Comparison of ENCODE assay signal across 26 cellular contexts in genomic region chr13:36028359-36028758, GRCh38.
"Had no signal": no experiment of that assay in that cellular context is flagged by ENCODE, and none has a peak within 500 bp of the region (broad histone marks: within the 10 kb centered on the region; RNA-seq: fewer than 3 reads in every experiment).

No MANE protein-coding gene starts in this region.

- ATAC-seq: activated CD4-positive, alpha-beta T cell treated with anti-CD3 and anti-CD28 coated beads for 36 hours; activated CD8-positive, alpha-beta memory T cell treated with anti-CD3 and anti-CD28 coated beads, Interleukin-2, amount 10 ng/mL, durations not matched to agents 7 days and 5 days; activated CD8-positive, alpha-beta T cell treated with anti-CD3 and anti-CD28 coated beads, Interleukin-2, amount 10 ng/mL, durations not matched to agents 7 days and 5 days; activated T-cell treated with anti-CD3 and anti-CD28 coated beads, Interleukin-2, amount 50 U/mL, for 72 hours; foreskin keratinocyte; heart left ventricle; naive thymus-derived CD8-positive, alpha-beta T cell had no signal

- H3K9me3 ChIP-seq: esophagus muscularis mucosa, right atrium auricular region, suprapubic skin, tibial artery had no signal

- H3K27me3 ChIP-seq: esophagus muscularis mucosa, foreskin keratinocyte, heart left ventricle, right atrium auricular region, suprapubic skin, tibial artery had no signal

- H3K4me3 ChIP-seq: esophagus muscularis mucosa, heart left ventricle, right atrium auricular region, suprapubic skin, tibial artery had no signal

- H3K27ac ChIP-seq: esophagus muscularis mucosa, foreskin keratinocyte, heart left ventricle, right atrium auricular region, suprapubic skin, tibial artery had no signal

- H3K4me1 Mint-ChIP-seq: activated CD4-positive, alpha-beta T cell treated with anti-CD3 and anti-CD28 coated beads for 36 hours; activated CD8-positive, alpha-beta memory T cell treated with anti-CD3 and anti-CD28 coated beads, Interleukin-2, amount 10 ng/mL, durations not matched to agents 7 days and 5 days; central memory CD8-positive, alpha-beta T cell; immature natural killer cell; naive thymus-derived CD8-positive, alpha-beta T cell; neural crest cell had no signal

- H3K36me3 ChIP-seq: esophagus muscularis mucosa, heart left ventricle, right atrium auricular region, suprapubic skin, tibial artery had no signal

- H3K4me1 ChIP-seq: esophagus muscularis mucosa, foreskin keratinocyte, suprapubic skin had no signal

- DNase-seq: activated CD4-positive, alpha-beta T cell treated with anti-CD3 and anti-CD28 coated beads for 36 hours; activated CD4-positive, CD25-positive, alpha-beta regulatory T cell; activated CD8-positive, alpha-beta memory T cell treated with anti-CD3 and anti-CD28 coated beads, Interleukin-2, amount 10 ng/mL, durations not matched to agents 7 days and 5 days; activated CD8-positive, alpha-beta T cell treated with anti-CD3 and anti-CD28 coated beads, Interleukin-2, amount 10 ng/mL, durations not matched to agents 7 days and 5 days; activated naive CD4-positive, alpha-beta T cell; activated T-cell treated with anti-CD3 and anti-CD28 coated beads, Interleukin-2, amount 50 U/mL, for 72 hours; aorta; foreskin keratinocyte; heart left ventricle; hypothalamus; immature natural killer cell; naive thymus-derived CD8-positive, alpha-beta T cell; nucleus accumbens; stimulated activated CD4-positive, alpha-beta T cell treated with anti-CD3 and anti-CD28 coated beads, Interleukin-15, amount 100 ng/mL, for 24 hours; stimulated activated CD4-positive, alpha-beta T cell treated with anti-CD3 and anti-CD28 coated beads, Interleukin-2, amount 100 ng/mL, for 24 hours; stimulated activated naive CD4-positive, alpha-beta T cell; T-helper 1 cell; tibial artery had no signal

- H3K27me3 Mint-ChIP-seq: activated CD4-positive, alpha-beta T cell treated with anti-CD3 and anti-CD28 coated beads for 36 hours; activated CD8-positive, alpha-beta memory T cell treated with anti-CD3 and anti-CD28 coated beads, Interleukin-2, amount 10 ng/mL, durations not matched to agents 7 days and 5 days; activated naive CD8-positive, alpha-beta T cell; central memory CD8-positive, alpha-beta T cell; dendritic cell treated with granulocyte-macrophage colony-stimulating factor and Interleukin-4, amounts not matched to agents 40 ng/mL and 50 ng/mL, for 4 days had no signal

- H3K27ac Mint-ChIP-seq: activated CD4-positive, alpha-beta T cell treated with anti-CD3 and anti-CD28 coated beads for 36 hours; activated CD8-positive, alpha-beta memory T cell treated with anti-CD3 and anti-CD28 coated beads, Interleukin-2, amount 10 ng/mL, durations not matched to agents 7 days and 5 days; activated CD8-positive, alpha-beta T cell treated with anti-CD3 and anti-CD28 coated beads, Interleukin-2, amount 10 ng/mL, durations not matched to agents 7 days and 5 days; activated naive CD8-positive, alpha-beta T cell; activated T-cell treated with anti-CD3 and anti-CD28 coated beads, Interleukin-2, amount 50 U/mL, for 72 hours; dendritic cell treated with granulocyte-macrophage colony-stimulating factor and Interleukin-4, amounts not matched to agents 40 ng/mL and 50 ng/mL, for 4 days; immature natural killer cell; naive thymus-derived CD8-positive, alpha-beta T cell; T-helper 2 cell treated with Interferon-gamma antibody and Interleukin-4, amounts not matched to agents 5 μg/mL and 100 μg/mL, for 36 hours had no signal

- H3K4me3 Mint-ChIP-seq: activated CD4-positive, alpha-beta T cell treated with anti-CD3 and anti-CD28 coated beads for 36 hours; activated CD8-positive, alpha-beta memory T cell treated with anti-CD3 and anti-CD28 coated beads, Interleukin-2, amount 10 ng/mL, durations not matched to agents 7 days and 5 days; activated CD8-positive, alpha-beta T cell treated with anti-CD3 and anti-CD28 coated beads, Interleukin-2, amount 10 ng/mL, durations not matched to agents 7 days and 5 days; activated naive CD8-positive, alpha-beta T cell; activated T-cell treated with anti-CD3 and anti-CD28 coated beads, Interleukin-2, amount 50 U/mL, for 72 hours; central memory CD8-positive, alpha-beta T cell; dendritic cell treated with granulocyte-macrophage colony-stimulating factor and Interleukin-4, amounts not matched to agents 40 ng/mL and 50 ng/mL, for 4 days; immature natural killer cell; naive thymus-derived CD8-positive, alpha-beta T cell; neural crest cell; T-helper 2 cell treated with Interferon-gamma antibody and Interleukin-4, amounts not matched to agents 5 μg/mL and 100 μg/mL, for 36 hours had no signal

- H3K36me3 Mint-ChIP-seq: activated CD8-positive, alpha-beta memory T cell treated with anti-CD3 and anti-CD28 coated beads, Interleukin-2, amount 10 ng/mL, durations not matched to agents 7 days and 5 days; activated naive CD8-positive, alpha-beta T cell; immature natural killer cell; naive thymus-derived CD8-positive, alpha-beta T cell had no signal
